8 cellular contexts compared by ENCODE assay signal in genomic region chr5:154646841-154647759, GRCh38.
DNase-seq lines count a peak whose midpoint lies in the region; ATAC-seq and TF ChIP-seq lines count a peak whose summit lies in the region.

No MANE protein-coding gene starts in this region.

- peak overlapping the region; percentile 63 for H3K4me2 ChIP-seq in parathyroid adenoma (ENCODE audit: low read length)

- H3K27me3 ChIP-seq in parathyroid adenoma (ENCODE audit: control insufficient read depth, insufficient read depth, low read length) = no peaks in the 10 kb centered on the region

- no peak overlapping the region for H3K9ac ChIP-seq in parathyroid adenoma

- H3K9me3 ChIP-seq in parathyroid adenoma (ENCODE audit: control insufficient read depth, low read length) = no peaks in the 10 kb centered on the region

- TF ChIP-seq CTCF in parathyroid adenoma (IDR thresholded peaks at IDR 0.05) = no peak

- H3K27ac Mint-ChIP-seq in activated T-cell treated with anti-CD3 and anti-CD28 coated beads, Interleukin-2, amount 50 U/mL, for 24 hours = no peak overlapping the region

- H3K79me2 ChIP-seq in parathyroid adenoma = peaks cover 2% of the 10 kb centered on the region

- H3K4me3 ChIP-seq in parathyroid adenoma (ENCODE audit: low read depth, low read length) = no peak overlapping the region

- no peak overlapping the region for H3K27ac ChIP-seq in parathyroid adenoma

- H3K9me3 Mint-ChIP-seq in activated T-cell treated with anti-CD3 and anti-CD28 coated beads, Interleukin-2, amount 50 U/mL, for 24 hours = peaks cover 8% of the 10 kb centered on the region

- H3K27me3 Mint-ChIP-seq in activated T-cell treated with anti-CD3 and anti-CD28 coated beads, Interleukin-2, amount 50 U/mL, for 24 hours = peaks cover 21% of the 10 kb centered on the region

- H3K36me3 ChIP-seq in parathyroid adenoma (ENCODE audit: control insufficient read depth, insufficient read depth, low read length) = no peaks in the 10 kb centered on the region

- peak; percentile 15 for DNase-seq in NOMO-1 treated with DMSO at 0.1 percent for 48 hours (lab: John Stamatoyannopoulos, UW; ENCODE audit: unreplicated experiment)
- DNase-seq in NOMO-1 (lab: John Stamatoyannopoulos, UW; ENCODE audit: unreplicated experiment in 2 of 2) = no peak
- peak; percentile 50 for DNase-seq in activated T-cell treated with anti-CD3 and anti-CD28 coated beads, Interleukin-2, amount 50 U/mL, for 24 hours
- DNase-seq in Right ventricle myocardium superior = peak; percentile 66
- no peak for DNase-seq in middle frontal gyrus (ENCODE audit: extremely low spot score, low spot score)

- ATAC-seq in HG03025 (IDR thresholded peaks at IDR 0.05; ENCODE audit: low FRiP score, unreplicated experiment) = peak; percentile 50
- ATAC-seq in Right ventricle myocardium superior (ENCODE audit: poor library complexity) = peak; percentile 81
- no peak for ATAC-seq in GM19328 (IDR thresholded peaks at IDR 0.05; ENCODE audit: unreplicated experiment)

- intact Hi-C loops in Right ventricle myocardium superior (cut with DNase I) = no loop called here

- H3K4me3 Mint-ChIP-seq in activated T-cell treated with anti-CD3 and anti-CD28 coated beads, Interleukin-2, amount 50 U/mL, for 24 hours = peak overlapping the region; percentile 68

- peaks cover 16% of the 10 kb centered on the region for H3K4me1 Mint-ChIP-seq in activated T-cell treated with anti-CD3 and anti-CD28 coated beads, Interleukin-2, amount 50 U/mL, for 24 hours (ENCODE audit: low read depth)

- peaks cover 7% of the 10 kb centered on the region for H3K4me1 ChIP-seq in parathyroid adenoma

- H3K36me3 Mint-ChIP-seq in activated T-cell treated with anti-CD3 and anti-CD28 coated beads, Interleukin-2, amount 50 U/mL, for 24 hours (ENCODE audit: low read depth) = no peaks in the 10 kb centered on the region

- peak overlapping the region; percentile 53 for H2AFZ ChIP-seq in parathyroid adenoma

Comparison
In these comparisons a context has a peak if more than half of its experiments do, and no peak if none do; other contexts are left out.
1. DNase-seq: peak in NOMO-1 treated with DMSO at 0.1 percent for 48 hours (single experiment), activated T-cell treated with anti-CD3 and anti-CD28 coated beads, Interleukin-2, amount 50 U/mL, for 24 hours (single experiment) and Right ventricle myocardium superior (single experiment); none in NOMO-1 (0 of 2) and middle frontal gyrus (single experiment).